19 cellular contexts compared by ENCODE assay signal in the genomic region with DNA sequence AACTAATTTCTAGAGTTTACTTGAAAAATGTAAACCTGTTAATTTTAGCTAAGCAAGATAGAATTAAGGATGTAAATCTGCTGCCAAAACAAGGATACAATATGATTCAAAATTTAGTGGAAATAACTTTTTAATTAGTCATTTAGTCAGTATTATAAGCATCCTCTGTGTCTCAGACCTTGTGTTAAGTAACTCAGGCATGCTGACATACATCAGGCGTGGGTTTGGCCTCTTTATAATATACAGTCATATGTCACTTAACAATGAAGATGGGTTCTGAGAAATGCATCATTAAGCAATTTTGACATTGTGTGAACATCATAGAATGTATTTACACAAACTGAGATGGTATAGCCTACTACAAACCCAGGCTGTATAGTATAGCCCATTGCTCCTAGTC.
A peak's percentile ranks its signal among the peaks of the same experiment; 100 is the strongest.
DNase-seq lines count a peak whose midpoint lies in the region; ATAC-seq, FAIRE-seq and TF ChIP-seq lines count a peak whose summit lies in the region.
"Had no signal": no experiment of that assay in that cellular context is flagged by ENCODE, and none has a peak within 500 bp of the region (broad histone marks: within the 10 kb centered on the region; RNA-seq: fewer than 3 reads in every experiment).

No MANE protein-coding gene starts in this region.

- H3K27ac Mint-ChIP-seq in nephron: peak overlapping the region in 2 of 3 experiments; percentile 8 to 99
- H3K27ac Mint-ChIP-seq: activated naive CD8-positive, alpha-beta T cell had no signal

- peaks cover 0 to 9% (median 0%) of the 10 kb centered on the region in 11 experiments; a peak in 3 of 22 replicates for H3K9me3 ChIP-seq in BLaER1 treated with 17β-estradiol and CSF1 and Interleukin-3, amounts not matched to agents 10 nM and 100 nM (replicated peaks in 1 of 11)
- no peaks in the 10 kb centered on the region for H3K9me3 ChIP-seq in lower lobe of right lung
- H3K9me3 ChIP-seq: heart right ventricle, psoas muscle had no signal

- peaks cover 75 to 92% (median 89%) of the 10 kb centered on the region in 10 experiments for H3K4me1 ChIP-seq in BLaER1 treated with 17β-estradiol and CSF1 and Interleukin-3, amounts not matched to agents 10 nM and 100 nM
- peaks cover 38% of the 10 kb centered on the region for H3K4me1 ChIP-seq in lower lobe of right lung

- no peaks in the 10 kb centered on the region for H3K9me3 Mint-ChIP-seq in nephron
- H3K9me3 Mint-ChIP-seq: central memory CD8-positive, alpha-beta T cell had no signal

- H3K4me3 ChIP-seq in BLaER1 treated with 17β-estradiol and CSF1 and Interleukin-3, amounts not matched to agents 10 nM and 100 nM: no peak overlapping the region
- H3K4me3 ChIP-seq in dorsolateral prefrontal cortex (no peak overlapping the region), lower lobe of right lung (no peak overlapping the region)
- H3K4me3 ChIP-seq: heart right ventricle, psoas muscle had no signal

- no peaks in the 10 kb centered on the region for H3K36me3 ChIP-seq in BLaER1 treated with 17β-estradiol and CSF1 and Interleukin-3, amounts not matched to agents 10 nM and 100 nM
- H3K36me3 ChIP-seq in lower lobe of right lung: no peaks in the 10 kb centered on the region
- H3K36me3 ChIP-seq: heart right ventricle had no signal

- no peak for TF ChIP-seq POLR2A in H54 (IDR thresholded peaks at IDR 0.05; ENCODE audit: low read depth, low read length)

- ATAC-seq in lower lobe of right lung: no peak
- ATAC-seq: heart right ventricle, left cardiac atrium, psoas muscle had no signal

- H3K27me3 ChIP-seq in BLaER1 treated with 17β-estradiol and CSF1 and Interleukin-3, amounts not matched to agents 10 nM and 100 nM: no peaks in the 10 kb centered on the region
- H3K27me3 ChIP-seq in dorsolateral prefrontal cortex (no peaks in the 10 kb centered on the region), lower lobe of right lung (ENCODE audit: low read depth) (no peaks in the 10 kb centered on the region)
- H3K27me3 ChIP-seq: heart right ventricle had no signal

- no peaks in the 10 kb centered on the region for H3K27me3 Mint-ChIP-seq in nephron (ENCODE audit: low read depth)
- H3K27me3 Mint-ChIP-seq: activated naive CD8-positive, alpha-beta T cell; central memory CD8-positive, alpha-beta T cell had no signal

- no peak overlapping the region for H3K4me3 Mint-ChIP-seq in nephron
- H3K4me3 Mint-ChIP-seq: activated naive CD8-positive, alpha-beta T cell; central memory CD8-positive, alpha-beta T cell had no signal

- H3K4me2 ChIP-seq in BLaER1 treated with 17β-estradiol and CSF1 and Interleukin-3, amounts not matched to agents 10 nM and 100 nM: peak overlapping the region in 8 of 11 experiments; percentile 2 to 83 (median 80); a peak in 12 of 22 replicates

- DNase-seq in H54 (ENCODE audit: insufficient read length, low spot score): no peak
- DNase-seq in amniotic epithelial cell (ENCODE audit: low read depth): peak; percentile 82
- no peak for DNase-seq in dorsolateral prefrontal cortex
- no peak for DNase-seq in NK-92 (lab: John Stamatoyannopoulos, UW; ENCODE audit: unreplicated experiment)
- DNase-seq in lower lobe of right lung: no peak
- DNase-seq: H7; heart right ventricle; Kasumi-1; left cardiac atrium; NCI-H1694 treated with DMSO at 0.1 percent for 48 hours; NCI-H774; psoas muscle; Right ventricle myocardium superior; stimulated activated CD8-positive, alpha-beta memory T cell treated with anti-CD3 and anti-CD28 coated beads, Interleukin-4, amount 100 ng/mL, for 48 hours had no signal

- peak overlapping the region in 7 of 11 experiments; percentile 13 to 91 (median 87); a peak in 10 of 22 replicates for H3K27ac ChIP-seq in BLaER1 treated with 17β-estradiol and CSF1 and Interleukin-3, amounts not matched to agents 10 nM and 100 nM
- H3K27ac ChIP-seq in dorsolateral prefrontal cortex: no peak overlapping the region
- no peak overlapping the region for H3K27ac ChIP-seq in lower lobe of right lung
- H3K27ac ChIP-seq: heart right ventricle, HL-60, psoas muscle had no signal

- intact Hi-C loops in dorsolateral prefrontal cortex (cut with DNase I) (loop anchor here in 1 of 2 donors (5.0 kb wide), 1 partner anchor 159 kb away; no protein-coding TSS in a partner anchor), lower lobe of right lung (cut with DNase I) (no loop called here)

- FAIRE-seq in H54 (lab: Jason Lieb, UNC): peak; percentile 67

- no peaks in the 10 kb centered on the region for H4K20me1 ChIP-seq in BLaER1 treated with 17β-estradiol and CSF1 and Interleukin-3, amounts not matched to agents 10 nM and 100 nM

- peaks cover 60% of the 10 kb centered on the region for H3K4me1 Mint-ChIP-seq in nephron

- H3K36me3 Mint-ChIP-seq in nephron (ENCODE audit: low read depth): no peaks in the 10 kb centered on the region

- no peak overlapping the region for H3K9ac ChIP-seq in BLaER1 treated with 17β-estradiol and CSF1 and Interleukin-3, amounts not matched to agents 10 nM and 100 nM

- TF ChIP-seq CTCF in nephron (IDR thresholded peaks at IDR 0.05; ENCODE audit: unreplicated experiment in 3 of 3): no peak
- TF ChIP-seq CTCF in dorsolateral prefrontal cortex (IDR thresholded peaks at IDR 0.05 in 54 of 56, conservative IDR thresholded peaks at IDR 0.05 in 2 of 56; ENCODE audit: low read depth in 1 of 56, partially characterized antibody in 56 of 56): no peak
- TF ChIP-seq CTCF in lower lobe of right lung (IDR thresholded peaks at IDR 0.05): no peak

Comparison
In these comparisons a context has a peak if more than half of its experiments do, and no peak if none do; other contexts are left out.
1. H3K27ac ChIP-seq: peak in BLaER1 treated with 17β-estradiol and CSF1 and Interleukin-3, amounts not matched to agents 10 nM and 100 nM (7 of 11); none in dorsolateral prefrontal cortex (0 of 59) and lower lobe of right lung (single experiment).